ENCODE assay signal across 20 cellular contexts in genomic region chr22:29028468-29028867, GRCh38. TPM values are rescaled to one million over a fixed set of nuclear protein-coding genes. Genes with fewer than 3 reads are reported as not detected.
A peak's percentile ranks its signal among the peaks of the same experiment; 100 is the strongest.
DNase-seq lines count a peak whose midpoint lies in the region; ATAC-seq, FAIRE-seq and TF ChIP-seq lines count a peak whose summit lies in the region.
"Had no signal": no experiment of that assay in that cellular context is flagged by ENCODE, and none has a peak within 500 bp of the region (broad histone marks: within the 10 kb centered on the region; RNA-seq: fewer than 3 reads in every experiment).

No MANE protein-coding gene starts in this region.

- H3K4me3 ChIP-seq in PC-9 (no peak overlapping the region), kidney (ENCODE audit: low read length in 2 of 2) (no peak overlapping the region), psoas muscle (no peak overlapping the region)
- H3K4me3 ChIP-seq in CD8-positive, alpha-beta T cell (ENCODE audit: low read depth, low read length), result no peak overlapping the region

- H3K4me1 ChIP-seq in PC-9 (replicated peaks; ENCODE audit: insufficient read depth) (peaks cover 45% of the 10 kb centered on the region), kidney (ENCODE audit: control insufficient read depth in 1 of 2, insufficient read depth in 1 of 2, low read depth in 1 of 2, low read length in 2 of 2) (peaks cover 37 to 61% of the 10 kb centered on the region in 2 donors), psoas muscle (peaks cover 39% of the 10 kb centered on the region)
- peaks cover 16% of the 10 kb centered on the region for H3K4me1 ChIP-seq in CD8-positive, alpha-beta T cell (ENCODE audit: insufficient read depth, low read length)

- no peak overlapping the region for H3K9ac ChIP-seq in kidney (ENCODE audit: low read length in 2 of 2)

- H3K9me2 ChIP-seq in PC-9 (ENCODE audit: insufficient read depth), result no peaks in the 10 kb centered on the region

- H3K27ac ChIP-seq in PC-9 (peak overlapping the region; percentile 93; the same call in 1 of the 2 replicates), kidney (ENCODE audit: low read depth in 2 of 2, low read length in 2 of 2) (peak overlapping the region; percentile 59), psoas muscle (peak overlapping the region; percentile 11)
- H3K27ac ChIP-seq in CD8-positive, alpha-beta T cell (ENCODE audit: low read depth, low read length), result no peak overlapping the region

- TF ChIP-seq CTCF in Calu3 (IDR thresholded peaks at IDR 0.05; ENCODE audit: unreplicated experiment), result no peak
- TF ChIP-seq CTCF in PC-9 (conservative IDR thresholded peaks at IDR 0.05), result no peak
- TF ChIP-seq CTCF in kidney (IDR thresholded peaks at IDR 0.05; ENCODE audit: borderline replicate concordance, extremely low read depth, insufficient read depth), result no peak
- TF ChIP-seq CTCF in psoas muscle (IDR thresholded peaks at IDR 0.05), result no peak
- no peak for TF ChIP-seq CTCF in progenitor cell of endocrine pancreas (IDR thresholded peaks at IDR 0.05; ENCODE audit: unreplicated experiment)
- TF ChIP-seq CTCF in CD8-positive, alpha-beta T cell (IDR thresholded peaks at IDR 0.05), result no peak

- peaks cover 12% of the 10 kb centered on the region; the same call in 1 of the 2 replicates for H3K79me2 ChIP-seq in PC-9 (ENCODE audit: low read depth)

- CTCF ChIA-PET in Calu3 (lab: Charles Lee) (interaction anchor here (1.0 to 4.2 kb wide), 3 partner anchors 12 to 144 kb away, joined by 3 to 22 read pairs (median 6); partner anchors contain the start of gene ZNRF3), PC-9 (lab: Charles Lee) (no interaction called here)
- CTCF ChIA-PET in CD8-positive, alpha-beta T cell (lab: Charles Lee), result interaction anchor here (0.9 to 2.1 kb wide), 3 partner anchors 8 to 12 kb away, joined by 3 to 8 read pairs (median 3); no protein-coding TSS in a partner anchor

- H4K20me1 ChIP-seq in PC-9 (ENCODE audit: insufficient read depth), result no peaks in the 10 kb centered on the region

- POLR2A ChIA-PET in PC-9 (lab: Charles Lee; ENCODE audit: unreplicated experiment), result no interaction called here
- POLR2A ChIA-PET in CD8-positive, alpha-beta T cell (lab: Charles Lee), result no interaction called here

- H3K27me3 Mint-ChIP-seq in Calu3 (ENCODE audit: unreplicated experiment), result no peaks in the 10 kb centered on the region
- H3K27me3 Mint-ChIP-seq in progenitor cell of endocrine pancreas, result peaks cover 5% of the 10 kb centered on the region
- peaks cover 59% of the 10 kb centered on the region for H3K27me3 Mint-ChIP-seq in CD8-positive, alpha-beta T cell (ENCODE audit: low read depth)

- no peaks in the 10 kb centered on the region for H3K27me3 ChIP-seq in PC-9 (ENCODE audit: insufficient read depth, low read depth)
- no peaks in the 10 kb centered on the region for H3K27me3 ChIP-seq in psoas muscle (ENCODE audit: insufficient read depth in 3 of 3, low read length in 2 of 3)
- peaks cover 36% of the 10 kb centered on the region for H3K27me3 ChIP-seq in CD8-positive, alpha-beta T cell (ENCODE audit: insufficient read depth, low read length)

- peak overlapping the region; percentile 99 for H3K27ac Mint-ChIP-seq in Calu3 (ENCODE audit: unreplicated experiment)
- H3K27ac Mint-ChIP-seq in progenitor cell of endocrine pancreas, result no peak overlapping the region
- H3K27ac Mint-ChIP-seq in CD8-positive, alpha-beta T cell, result no peak overlapping the region
- H3K27ac Mint-ChIP-seq: GM23338 had no signal

- FAIRE-seq in kidney (lab: Jason Lieb, UNC), result no peak
- FAIRE-seq: GM12892 had no signal

- no peak for ATAC-seq in psoas muscle
- ATAC-seq in CD8-positive, alpha-beta T cell, result no peak
- ATAC-seq: GM23338, Panc1 had no signal

- H3K4me2 ChIP-seq in PC-9, result no peak overlapping the region

- peaks cover 50% of the 10 kb centered on the region for H3F3A ChIP-seq in PC-9 (ENCODE audit: insufficient read depth, low read depth)

- no peak overlapping the region for H3K4me3 Mint-ChIP-seq in Calu3 (ENCODE audit: low read depth, unreplicated experiment)
- no peak overlapping the region for H3K4me3 Mint-ChIP-seq in progenitor cell of endocrine pancreas (ENCODE audit: low read depth)
- H3K4me3 Mint-ChIP-seq in CD8-positive, alpha-beta T cell, result no peak overlapping the region
- H3K4me3 Mint-ChIP-seq: GM23338 had no signal

- H3K4me1 Mint-ChIP-seq in Calu3 (ENCODE audit: low read depth, unreplicated experiment) (peaks cover 58% of the 10 kb centered on the region), progenitor cell of endocrine pancreas (ENCODE audit: low read depth) (peaks cover 29% of the 10 kb centered on the region)
- H3K4me1 Mint-ChIP-seq in CD8-positive, alpha-beta T cell (ENCODE audit: low read depth), result peaks cover 11% of the 10 kb centered on the region

- intact Hi-C loops in Calu3 (cut with micrococcal nuclease; ENCODE audit: unreplicated experiment), result no loop called here
- intact Hi-C loops in PC-9 (cut with micrococcal nuclease; ENCODE audit: unreplicated experiment), result no loop called here
- intact Hi-C loops in kidney (cut with DNase I), result no loop called here
- intact Hi-C loops in psoas muscle (cut with DNase I), result no loop called here
- intact Hi-C loops in CD8-positive, alpha-beta T cell (cut with DNase I, micrococcal nuclease), result no loop called here

- BruUV-seq in Calu3 (replicated peaks; lab: Mats Ljungman, UMichigan) (no TSS peak), PC-9 (replicated peaks; lab: Mats Ljungman, UMichigan) (no TSS peak)

- no peaks in the 10 kb centered on the region for H3K36me3 ChIP-seq in PC-9 (ENCODE audit: low read depth)
- peaks cover 0 to 3% of the 10 kb centered on the region in 2 donors for H3K36me3 ChIP-seq in kidney (ENCODE audit: control insufficient read depth in 1 of 2, insufficient read depth in 2 of 2, low read length in 2 of 2)
- no peaks in the 10 kb centered on the region for H3K36me3 ChIP-seq in psoas muscle (ENCODE audit: insufficient read depth in 1 of 2, low read depth in 1 of 2)
- no peaks in the 10 kb centered on the region for H3K36me3 ChIP-seq in CD8-positive, alpha-beta T cell (ENCODE audit: insufficient read depth, low read length)

- WGBS in psoas muscle, 3 donors, result 55 to 86% (median 56%) methylated on average over 4 of the region's 4 CpGs

- DNase-seq in Calu3 (no peak), PC-9 (no peak), kidney (no peak), psoas muscle (no peak), progenitor cell of endocrine pancreas (ENCODE audit: low spot score, unreplicated experiment) (no peak), NOMO-1 treated with dmso at 0.1 percent for 144 hours (lab: John Stamatoyannopoulos, UW; ENCODE audit: unreplicated experiment) (no peak), SW 1271 (lab: John Stamatoyannopoulos, UW) (no peak)
- DNase-seq in CD8-positive, alpha-beta T cell, result no peak
- DNase-seq: C1 segment of cervical spinal cord, DMS 273 treated with DMSO at 0.1 percent for 48 hours, GF-D8, NCI-H1417 treated with DMSO at 0.1 percent for 48 hours, NCI-H2029, NCI-H510A had no signal

- H3K9me3 Mint-ChIP-seq in Calu3 (ENCODE audit: low read depth, unreplicated experiment) (no peaks in the 10 kb centered on the region), progenitor cell of endocrine pancreas (ENCODE audit: low read depth) (no peaks in the 10 kb centered on the region)
- H3K9me3 Mint-ChIP-seq in CD8-positive, alpha-beta T cell, result no peaks in the 10 kb centered on the region
- H3K9me3 Mint-ChIP-seq: GM23338 had no signal

- no peak overlapping the region for H2AFZ ChIP-seq in PC-9
- H2AFZ ChIP-seq: GM23338 had no signal

- H3K36me3 Mint-ChIP-seq in Calu3 (ENCODE audit: insufficient read depth, unreplicated experiment) (peaks cover 48% of the 10 kb centered on the region), progenitor cell of endocrine pancreas (ENCODE audit: insufficient read depth) (no peaks in the 10 kb centered on the region)
- H3K36me3 Mint-ChIP-seq in CD8-positive, alpha-beta T cell, result no peaks in the 10 kb centered on the region

- H3K9me3 ChIP-seq in PC-9 (ENCODE audit: insufficient read depth, low read depth) (no peaks in the 10 kb centered on the region), kidney (ENCODE audit: control insufficient read depth in 1 of 2, low read length in 2 of 2) (no peaks in the 10 kb centered on the region), psoas muscle (no peaks in the 10 kb centered on the region)
- H3K9me3 ChIP-seq in CD8-positive, alpha-beta T cell (ENCODE audit: low read length), result no peaks in the 10 kb centered on the region

RNA-seq across cellular contexts. Expression of gene C22orf31, which starts 33.2 kb away (rescaled TPM):
- total RNA-seq in Calu3 (2022), result not detected in 2 replicates
- total RNA-seq in PC-9 (2021), result not detected in 2 replicates
- total RNA-seq in kidney, result not detected
- polyA plus RNA-seq in kidney (ENCODE audit: insufficient read depth, low read depth, low replicate concordance), result not detected
- not detected for total RNA-seq in psoas muscle
- not detected for polyA plus RNA-seq in psoas muscle
- total RNA-seq in progenitor cell of endocrine pancreas, result not detected in 2 replicates
- total RNA-seq in CD8-positive, alpha-beta T cell, result not detected
- total RNA-seq: A172, Daoy, GM23338, HT-29 had no signal

RNA-seq across cellular contexts. Expression of gene KREMEN1, which starts 44.4 kb away (rescaled TPM):
- 2.1 and 2.8 TPM in 2 replicates for total RNA-seq in Calu3 (2022)
- total RNA-seq in PC-9 (2021), result 4.6 and 6.1 TPM in 2 replicates
- total RNA-seq in kidney, result 16.2 TPM
- 9.3 TPM for polyA plus RNA-seq in kidney (ENCODE audit: insufficient read depth, low read depth, low replicate concordance)
- total RNA-seq in psoas muscle, result 10 to 100 TPM; 17.5 to 68.2 (median 38.0) TPM
- 10 to 100 TPM in 1 of 3 donors, 1 to 10 TPM in 2; 7.7 to 13.9 (median 8.8) TPM for polyA plus RNA-seq in psoas muscle
- total RNA-seq in progenitor cell of endocrine pancreas, result 10.5 and 11.5 TPM in 2 replicates
- total RNA-seq in CD8-positive, alpha-beta T cell, result not detected
